Comparison of ENCODE assay signal across 18 cellular contexts in genomic region chr17:48228720-48229119, GRCh38.
DNase-seq lines count a peak whose midpoint lies in the region; ATAC-seq and TF ChIP-seq lines count a peak whose summit lies in the region.
"Had no signal": no experiment of that assay in that cellular context is flagged by ENCODE, and none has a peak within 500 bp of the region (broad histone marks: within the 10 kb centered on the region; RNA-seq: fewer than 3 reads in every experiment).

No MANE protein-coding gene starts in this region.

- no peaks in the 10 kb centered on the region for H3K9me2 ChIP-seq in OCI-LY1 (ENCODE audit: low read depth, low read length)

- TF ChIP-seq CTCF in GM12872 (IDR thresholded peaks at IDR 0.05; ENCODE audit: insufficient read depth, low read depth, low read length): peak; percentile 42; the same call in 1 of the 3 replicates
- TF ChIP-seq CTCF in OCI-LY1 (IDR thresholded peaks at IDR 0.05; ENCODE audit: low read length): peak; percentile 43; the same call in 1 of the 2 replicates
- peak; percentile 26 for TF ChIP-seq CTCF in epithelial cell of proximal tubule (conservative IDR thresholded peaks at IDR 0.05; ENCODE audit: low read depth, low read length)

- no peaks in the 10 kb centered on the region for H3K9me3 ChIP-seq in OCI-LY1 (ENCODE audit: low read length)
- H3K9me3 ChIP-seq: adrenal gland, pancreas, thyroid gland had no signal

- H3K36me3 ChIP-seq in OCI-LY1 (ENCODE audit: insufficient read depth, low read length): no peaks in the 10 kb centered on the region
- H3K36me3 ChIP-seq: adrenal gland, pancreas, thyroid gland had no signal

- no peak overlapping the region for H3K9ac ChIP-seq in OCI-LY1 (ENCODE audit: low read length)

- DNase-seq in COLO668 (lab: John Stamatoyannopoulos, UW; ENCODE audit: unreplicated experiment) (peak; percentile 5), epithelial cell of proximal tubule (ENCODE audit: low read depth) (no peak), NCI-H2029 (lab: John Stamatoyannopoulos, UW) (no peak), NCI-H524 treated with DMSO at 0.1 percent for 48 hours (lab: John Stamatoyannopoulos, UW) (no peak), NCI-H2081 (lab: John Stamatoyannopoulos, UW) (no peak)
- DNase-seq: activated CD4-positive, CD25-positive, alpha-beta regulatory T cell; adrenal gland; effector CD4-positive, alpha-beta T cell; hypothalamus; left ventricle myocardium superior; NCI-H1694 treated with DMSO at 0.1 percent for 48 hours; NCI-H510A; pancreas; thyroid gland had no signal

- H3K4me1 ChIP-seq in OCI-LY1 (ENCODE audit: insufficient read depth, low read length, severe bottlenecking): no peaks in the 10 kb centered on the region
- H3K4me1 ChIP-seq: pancreas, thyroid gland had no signal

- no peak for ATAC-seq in HG03460 (IDR thresholded peaks at IDR 0.05; ENCODE audit: unreplicated experiment)
- ATAC-seq: activated T-helper 17 cell treated with anti-CD3 and anti-CD28 coated beads, Interleukin-2, amount 50 U/mL, for 72 hours; left ventricle myocardium superior; pancreas had no signal

- H3K27ac ChIP-seq in OCI-LY1 (ENCODE audit: low read depth, low read length, poor library complexity, severe bottlenecking): no peak overlapping the region
- H3K27ac ChIP-seq: adrenal gland, pancreas, thyroid gland had no signal

- no peaks in the 10 kb centered on the region for H3F3A ChIP-seq in OCI-LY1 (ENCODE audit: insufficient read depth, low read length)

- H3K27me3 ChIP-seq in OCI-LY1 (ENCODE audit: insufficient read depth, low read length): peaks cover 9% of the 10 kb centered on the region; the same call in 1 of the 2 replicates
- H3K27me3 ChIP-seq: adrenal gland, pancreas, thyroid gland had no signal

- no peak overlapping the region for H3K4me2 ChIP-seq in OCI-LY1 (ENCODE audit: low read length)

- H3K79me2 ChIP-seq in OCI-LY1 (ENCODE audit: insufficient read depth, low read length): no peaks in the 10 kb centered on the region

- H4K20me1 ChIP-seq in OCI-LY1 (ENCODE audit: insufficient read depth, low read length): no peaks in the 10 kb centered on the region

- H3K4me3 ChIP-seq in OCI-LY1 (ENCODE audit: low read depth, low read length, poor library complexity, severe bottlenecking): no peak overlapping the region
- no peak overlapping the region for H3K4me3 ChIP-seq in epithelial cell of proximal tubule (ENCODE audit: low read depth, low read length)
- H3K4me3 ChIP-seq: adrenal gland, pancreas, thyroid gland had no signal

- no peak overlapping the region for H2AFZ ChIP-seq in OCI-LY1 (ENCODE audit: low read length)
